Comparison of ENCODE assay signal across 20 cellular contexts in genomic region chr13:43583331-43583730, GRCh38.
DNase-seq lines count a peak whose midpoint lies in the region; ATAC-seq, FAIRE-seq and TF ChIP-seq lines count a peak whose summit lies in the region.
"Had no signal": no experiment of that assay in that cellular context is flagged by ENCODE, and none has a peak within 500 bp of the region (broad histone marks: within the 10 kb centered on the region; RNA-seq: fewer than 3 reads in every experiment).

No MANE protein-coding gene starts in this region.

- H3K36me3 ChIP-seq in GM23248 (ENCODE audit: low read depth) (no peaks in the 10 kb centered on the region), brain microvascular endothelial cell (replicated peaks) (no peaks in the 10 kb centered on the region)
- H3K36me3 ChIP-seq: BLaER1 had no signal

- no peak overlapping the region for H3K9ac ChIP-seq in GM23248
- H3K9ac ChIP-seq: BLaER1 had no signal

- no peak overlapping the region for H2AFZ ChIP-seq in GM23248

- no peaks in the 10 kb centered on the region for H3K9me3 ChIP-seq in GM23248 (ENCODE audit: low read depth)
- H3K9me3 ChIP-seq: BLaER1 had no signal

- H3F3A ChIP-seq in GM23248 (ENCODE audit: insufficient read depth): 0 out of 2 replicates have a peak, but pooled peaks cover 6% of the 10 kb centered on the region

- no peaks in the 10 kb centered on the region for H3K79me2 ChIP-seq in GM23248 (ENCODE audit: insufficient read depth)

- 2 to 14% methylated on average over 1 of the region's 1 CpG for WGBS in GM23248 (ENCODE audit: low coverage in 1 of 2, low lambda C conversion rate in 2 of 2, missing lambda C conversion rate in 2 of 2), 2 experiments

- no peaks in the 10 kb centered on the region for H3K9me2 ChIP-seq in GM23248 (ENCODE audit: insufficient read depth)

- TF ChIP-seq CTCF in brain microvascular endothelial cell (IDR thresholded peaks at IDR 0.05; ENCODE audit: low read depth, low read length, missing control alignments) (no peak), omental fat pad (IDR thresholded peaks at IDR 0.05) (no peak)

- H3K4me2 ChIP-seq in GM23248 (ENCODE audit: unreplicated experiment): peak overlapping the region; percentile 25
- H3K4me2 ChIP-seq: BLaER1 had no signal

- H3K4me1 ChIP-seq in GM23248 (ENCODE audit: insufficient read depth): peaks cover 12% of the 10 kb centered on the region
- H3K4me1 ChIP-seq: BLaER1 had no signal

- H3K27me3 ChIP-seq in GM23248 (replicated peaks; ENCODE audit: insufficient read depth) (no peaks in the 10 kb centered on the region), brain microvascular endothelial cell (replicated peaks) (no peaks in the 10 kb centered on the region)
- H3K27me3 ChIP-seq: BLaER1 had no signal

- DNase-seq in EH (ENCODE audit: low read depth) (peak; percentile 51), GM23248 (peak; percentile 10), frontal cortex (ENCODE audit: low spot score in 2 of 2) (no peak), NCI-H345 (lab: John Stamatoyannopoulos, UW) (no peak), brain microvascular endothelial cell (no peak), omental fat pad (ENCODE audit: low spot score) (no peak)
- DNase-seq: ACHN; Calu3; CD4-positive, alpha-beta memory T cell; DMS79 treated with DMSO at 0.1 percent for 48 hours; EL; H9 had no signal

- H3K27ac ChIP-seq in GM23248 (no peak overlapping the region), brain microvascular endothelial cell (no peak overlapping the region)
- H3K27ac ChIP-seq: BLaER1, HL-60 had no signal

- in situ Hi-C loops in GM23248 (cut with MboI): no loop called here
- in situ Hi-C loops in brain microvascular endothelial cell (cut with HindIII; ENCODE audit: low pct_ligation_motif_present, low sequenced_read_pairs): no loop called here

- no peaks in the 10 kb centered on the region for H4K20me1 ChIP-seq in GM23248 (ENCODE audit: insufficient read depth)
- H4K20me1 ChIP-seq: BLaER1 had no signal

- peak; percentile 19 for FAIRE-seq in frontal cortex (lab: Jason Lieb, UNC)
- FAIRE-seq: A204.1, GM12892, GM18507, H1, K562 had no signal

- ATAC-seq in omental fat pad (ENCODE audit: low FRiP score) (no peak), HG02759 (IDR thresholded peaks at IDR 0.05; ENCODE audit: unreplicated experiment) (no peak)
- ATAC-seq: K562 had no signal

- H3K4me3 ChIP-seq in GM23248 (no peak overlapping the region), brain microvascular endothelial cell (ENCODE audit: low read depth, low read length) (no peak overlapping the region)
- H3K4me3 ChIP-seq: BLaER1, K562 had no signal

Comparison
In these comparisons a context has a peak if more than half of its experiments do, and no peak if none do; other contexts are left out.
1. DNase-seq: peak in EH (single experiment) and GM23248 (single experiment); none in frontal cortex (0 of 2), NCI-H345 (single experiment), brain microvascular endothelial cell (single experiment) and omental fat pad (single experiment).